ENCODE assay signal across 14 cellular contexts in the genomic region with DNA sequence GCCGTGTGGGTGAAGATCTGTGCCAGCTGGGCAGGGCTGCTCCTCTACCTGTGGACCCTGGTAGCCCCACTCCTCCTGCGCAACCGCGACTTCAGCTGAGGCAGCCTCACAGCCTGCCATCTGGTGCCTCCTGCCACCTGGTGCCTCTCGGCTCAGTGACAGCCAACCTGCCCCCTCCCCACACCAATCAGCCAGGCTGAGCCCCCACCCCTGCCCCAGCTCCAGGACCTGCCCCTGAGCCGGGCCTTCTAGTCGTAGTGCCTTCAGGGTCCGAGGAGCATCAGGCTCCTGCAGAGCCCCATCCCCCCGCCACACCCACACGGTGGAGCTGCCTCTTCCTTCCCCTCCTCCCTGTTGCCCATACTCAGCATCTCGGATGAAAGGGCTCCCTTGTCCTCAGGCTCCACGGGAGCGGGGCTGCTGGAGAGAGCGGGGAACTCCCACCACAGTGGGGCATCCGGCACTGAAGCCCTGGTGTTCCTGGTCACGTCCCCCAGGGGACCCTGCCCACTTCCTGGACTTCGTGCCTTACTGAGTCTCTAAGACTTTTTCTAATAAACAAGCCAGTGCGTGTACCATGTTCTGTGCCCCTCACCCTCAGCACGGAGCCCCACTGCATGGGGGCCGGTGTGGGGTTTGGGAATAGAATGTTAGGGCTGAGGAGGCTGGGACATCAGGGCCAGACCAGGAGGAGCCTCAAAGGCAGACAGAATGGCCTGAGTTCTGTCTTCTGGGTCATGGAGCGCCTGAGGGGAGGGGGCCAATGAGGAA. TPM values are rescaled to one million over a fixed set of nuclear protein-coding genes. Genes with fewer than 3 reads are reported as not detected.
DNase-seq lines count a peak whose midpoint lies in the region; ATAC-seq and TF ChIP-seq lines count a peak whose summit lies in the region.
"Had no signal": no experiment of that assay in that cellular context is flagged by ENCODE, and none has a peak within 500 bp of the region (broad histone marks: within the 10 kb centered on the region; RNA-seq: fewer than 3 reads in every experiment).

No MANE protein-coding gene starts in this region.

- no peak overlapping the region for H2AK5ac ChIP-seq in IMR-90 (ENCODE audit: low read depth, low read length)

- no peak overlapping the region for H3K4me3 Mint-ChIP-seq in WTC11
- H3K4me3 Mint-ChIP-seq: CD4-positive, CD25-positive, alpha-beta regulatory T cell had no signal

- H2AFZ ChIP-seq in IMR-90 (replicated peaks; ENCODE audit: low read length, poor library complexity): no peak overlapping the region

- peaks cover 16% of the 10 kb centered on the region for H3K36me3 ChIP-seq in IMR-90 (ENCODE audit: control insufficient read depth, insufficient read depth, low read length)
- peaks cover 3% of the 10 kb centered on the region for H3K36me3 ChIP-seq in suprapubic skin

- H3K4ac ChIP-seq in IMR-90 (ENCODE audit: low read depth, low read length): no peak overlapping the region

- no peak overlapping the region for H2BK20ac ChIP-seq in IMR-90 (ENCODE audit: low read depth, low read length)

- no peak overlapping the region for H4K91ac ChIP-seq in IMR-90 (ENCODE audit: insufficient read depth, low read depth, low read length)

- no peaks in the 10 kb centered on the region for H3K9me3 Mint-ChIP-seq in WTC11

- H3K27ac ChIP-seq in IMR-90 (ENCODE audit: insufficient read depth, low read length) (no peak overlapping the region), suprapubic skin (no peak overlapping the region)

- no peak overlapping the region for H3K56ac ChIP-seq in IMR-90 (ENCODE audit: extremely low read depth, insufficient read depth, low read length)

- TF ChIP-seq CTCF in IMR-90 (conservative IDR thresholded peaks at IDR 0.05; ENCODE audit: low read depth, low read length) (no peak), WTC11 (IDR thresholded peaks at IDR 0.05) (no peak), suprapubic skin (IDR thresholded peaks at IDR 0.05) (no peak)

- peaks cover 11% of the 10 kb centered on the region for H3K9me1 ChIP-seq in IMR-90 (ENCODE audit: insufficient read depth, low read length)

- TF ChIP-seq POLR2A in IMR-90 (IDR thresholded peaks at IDR 0.05; ENCODE audit: low read depth, low read length): no peak
- TF ChIP-seq POLR2A in suprapubic skin (IDR thresholded peaks at IDR 0.05): no peak

- no peak overlapping the region for H4K5ac ChIP-seq in IMR-90 (ENCODE audit: low read depth, low read length)

- dilution Hi-C loops in IMR-90 (cut with HindIII; ENCODE audit: low sequenced_read_pairs, unreplicated experiment): no loop called here

- no peak overlapping the region for H3K27ac Mint-ChIP-seq in WTC11
- H3K27ac Mint-ChIP-seq: CD4-positive, CD25-positive, alpha-beta regulatory T cell had no signal

- H3K36me3 Mint-ChIP-seq in WTC11: peaks cover 3% of the 10 kb centered on the region; the same call in 1 of the 2 replicates
- H3K36me3 Mint-ChIP-seq: CD4-positive, CD25-positive, alpha-beta regulatory T cell had no signal

- H3K18ac ChIP-seq in IMR-90 (ENCODE audit: low read depth, low read length): no peak overlapping the region

- H3K9me3 ChIP-seq in IMR-90 (ENCODE audit: control insufficient read depth, insufficient read depth, low read length) (no peaks in the 10 kb centered on the region), suprapubic skin (no peaks in the 10 kb centered on the region)
- H3K9me3 ChIP-seq: MG63 had no signal

- no peak overlapping the region for H3K4me2 ChIP-seq in IMR-90 (ENCODE audit: low read depth, low read length)

- in situ Hi-C loops in IMR-90 (cut with MboI; ENCODE audit: low sequenced_read_pairs): no loop called here

- H3K4me1 ChIP-seq in IMR-90 (ENCODE audit: control insufficient read depth, insufficient read depth, low read length) (no peaks in the 10 kb centered on the region), suprapubic skin (no peaks in the 10 kb centered on the region)

- H3K79me1 ChIP-seq in IMR-90 (ENCODE audit: low read depth in 1 of 2, low read length in 2 of 2): peaks cover 0 to 11% of the 10 kb centered on the region in 2 experiments; a peak in 1 of 4 replicates

- no peak overlapping the region for H3K4me3 ChIP-seq in IMR-90 (ENCODE audit: insufficient read depth, low read depth, low read length)
- H3K4me3 ChIP-seq in suprapubic skin: no peak overlapping the region
- H3K4me3 ChIP-seq: MG63 had no signal

- H3K27me3 ChIP-seq in IMR-90 (ENCODE audit: control insufficient read depth, insufficient read depth, low read length) (peaks cover under 1% of the 10 kb centered on the region; the same call in 1 of the 2 replicates), suprapubic skin (no peaks in the 10 kb centered on the region)
- H3K27me3 ChIP-seq: MG63 had no signal

- peaks cover 8% of the 10 kb centered on the region for H3K4me1 Mint-ChIP-seq in WTC11
- H3K4me1 Mint-ChIP-seq: CD4-positive, CD25-positive, alpha-beta regulatory T cell had no signal

- POLR2A ChIA-PET in IMR-90 (lab: Charles Lee; ENCODE audit: unreplicated experiment): no interaction called here
- POLR2A ChIA-PET in WTC11 (lab: Charles Lee): no interaction called here

- H3K14ac ChIP-seq in IMR-90 (replicated peaks; ENCODE audit: low read depth, low read length): no peak overlapping the region

- no peak overlapping the region for H3K23ac ChIP-seq in IMR-90 (ENCODE audit: low read depth, low read length)

- no peak for TF ChIP-seq RAD21 in IMR-90 (IDR thresholded peaks at IDR 0.05; ENCODE audit: low read length)

- H2BK15ac ChIP-seq in IMR-90 (ENCODE audit: low read depth, low read length): no peak overlapping the region

- no peak for TF ChIP-seq EP300 in suprapubic skin (IDR thresholded peaks at IDR 0.05)

- H2BK5ac ChIP-seq in IMR-90 (ENCODE audit: low read depth, low read length, poor library complexity, severe bottlenecking): no peak overlapping the region

- no peak overlapping the region for H2BK120ac ChIP-seq in IMR-90 (ENCODE audit: low read depth, low read length)

- H3K9ac ChIP-seq in IMR-90 (ENCODE audit: low read depth, low read length): no peak overlapping the region

- ATAC-seq in IMR-90 (ENCODE audit: low read depth) (0 out of 2 replicates have a peak, but pooled peaks have one; percentile 3), WTC11 (peak; percentile 64), left lobe of liver (peak; percentile 3)
- ATAC-seq: left cardiac atrium had no signal

- CTCF ChIA-PET in IMR-90 (lab: Yijun Ruan, JAX): no interaction called here
- CTCF ChIA-PET in WTC11 (lab: Charles Lee): interaction anchor here (0.7 to 2.2 kb wide), 5 partner anchors 12 to 250 kb away, joined by 3 to 12 read pairs (median 5); no protein-coding TSS in a partner anchor

- TSS peak; percentile 76 for BruUV-seq in IMR-90 (replicated peaks; lab: Mats Ljungman, UMichigan)

- H2AK9ac ChIP-seq in IMR-90 (replicated peaks; ENCODE audit: low read depth, low read length, poor library complexity): no peak overlapping the region

- 71% methylated on average over 13 of the region's 21 CpGs; no CpG with 5 or more reads in 1 of the 2 experiments for WGBS in IMR-90 (ENCODE audit: extremely low coverage in 2 of 2, insufficient read length in 1 of 2), 2 experiments
- WGBS in suprapubic skin: 46% methylated on average over 18 of the region's 21 CpGs

- H4K20me1 ChIP-seq in IMR-90 (ENCODE audit: insufficient read depth, low read length): peaks cover 23% of the 10 kb centered on the region

- H4K8ac ChIP-seq in IMR-90 (ENCODE audit: low read depth in 2 of 2, low read length in 2 of 2): no peak overlapping the region

- intact Hi-C loops in IMR-90 (cut with micrococcal nuclease): loop anchor here (10.0 kb wide), 1 partner anchor 361 kb away; no protein-coding TSS in a partner anchor

- DNase-seq in IMR-90: no peak
- no peak for DNase-seq in WTC11 (ENCODE audit: low spot score)
- DNase-seq in left lobe of liver (ENCODE audit: low spot score): peak; percentile 41
- peak; percentile 40 to 77 for DNase-seq in suprapubic skin (ENCODE audit: low spot score in 2 of 2)
- no peak for DNase-seq in germinal center (ENCODE audit: low spot score)
- DNase-seq in HT-29 (ENCODE audit: low spot score): no peak
- DNase-seq in SKM-1 (lab: John Stamatoyannopoulos, UW; ENCODE audit: unreplicated experiment): no peak
- DNase-seq: activated gamma-delta T cell; CD4-positive, CD25-positive, alpha-beta regulatory T cell; dermis blood vessel endothelial cell; left cardiac atrium; MG63; NCI-H1930; NCI-H510A treated with DMSO at 0.1 percent for 48 hours had no signal

- H3K27me3 Mint-ChIP-seq in WTC11 (ENCODE audit: low read depth): no peaks in the 10 kb centered on the region; the same call in 1 of the 2 replicates

TF ChIP-seq in IMR-90, 13 proteins besides CTCF, POLR2A, EP300 and RAD21:
- TF ChIP-seq RCOR1 (IDR thresholded peaks at IDR 0.05; ENCODE audit: insufficient replicate concordance, low read length): no peak
TF ChIP-seq in IMR-90: peak in this region for 0.

TF ChIP-seq in WTC11, 78 proteins besides CTCF, POLR2A, EP300 and RAD21:
- TF ChIP-seq FOXP1 (CRISPR knock-in tag; IDR thresholded peaks at IDR 0.05; ENCODE audit: borderline replicate concordance) (0 out of 2 replicates have a peak, but pooled peaks have one; percentile 25), NFE2L1 (CRISPR knock-in tag; IDR thresholded peaks at IDR 0.05) (no peak)

RNA-seq across cellular contexts. Expression of gene SERINC2, which starts 21.3 kb away (rescaled TPM):
- total RNA-seq in IMR-90 (2012; rRNA removed): 2.0 and 3.1 TPM in 2 replicates
- polyA plus RNA-seq in IMR-90 (2012; rRNA removed): 59.5 and 64.8 TPM in 2 replicates
- polyA plus RNA-seq in IMR-90 (2012; cell fraction: cytosol; rRNA removed): 22.2 and 123 TPM in 2 replicates
- 50.5 and 133 TPM in 2 replicates for polyA plus RNA-seq in IMR-90 (2012; cell fraction: nucleus; rRNA removed; ENCODE audit: low replicate concordance)
- 26.0 to 27.8 TPM (median 27.6 TPM) in 3 replicates for total RNA-seq in WTC11 (2021)
- total RNA-seq in left lobe of liver: 69.1 TPM
- total RNA-seq in suprapubic skin: 10 to 100 TPM; 52.9 to 95.6 (median 68.3) TPM
- 75.9 and 80.4 TPM in 2 replicates for total RNA-seq in HT-29 (2014; rRNA removed; shearing (Covaris generic))
- total RNA-seq: CD4-positive, CD25-positive, alpha-beta regulatory T cell had no signal

Comparison
In these comparisons a context has a peak if more than half of its experiments do, and no peak if none do; other contexts are left out.
1. ATAC-seq: peak in every context shown above with its lines; median percentile 64 in WTC11; 3 in IMR-90; 3 in left lobe of liver.
2. DNase-seq: peak in left lobe of liver (single experiment) and suprapubic skin (2 of 2); none in IMR-90 (single experiment), WTC11 (single experiment), germinal center (single experiment), HT-29 (single experiment) and SKM-1 (single experiment).